Comparison of ENCODE assay signal across 22 cellular contexts in the genomic region with DNA sequence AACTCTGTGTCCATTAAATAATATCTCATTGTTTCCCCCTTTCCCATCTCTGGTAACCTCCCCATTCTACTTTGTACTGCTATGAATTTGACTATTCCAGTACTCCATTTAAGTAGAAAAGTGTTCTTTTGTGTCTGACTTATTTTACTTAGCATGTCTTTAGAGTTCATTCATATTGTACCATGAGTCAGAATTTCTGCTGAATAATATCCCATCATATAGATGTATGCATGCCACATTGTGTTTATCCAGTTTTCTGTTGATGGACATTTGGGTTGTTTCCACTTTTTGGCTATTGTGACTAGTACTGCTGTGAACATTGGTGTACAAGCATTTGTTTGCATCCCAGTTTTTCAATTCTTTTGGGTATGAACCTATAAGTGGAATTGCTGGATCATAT. TPM values are rescaled to one million over a fixed set of nuclear protein-coding genes. Genes with fewer than 3 reads are reported as not detected.
DNase-seq lines count a peak whose midpoint lies in the region; ATAC-seq, FAIRE-seq and TF ChIP-seq lines count a peak whose summit lies in the region.
"Had no signal": no experiment of that assay in that cellular context is flagged by ENCODE, and none has a peak within 500 bp of the region (broad histone marks: within the 10 kb centered on the region; RNA-seq: fewer than 3 reads in every experiment).

No MANE protein-coding gene starts in this region.

- no peak for TF ChIP-seq EP300 in esophagus muscularis mucosa (IDR thresholded peaks at IDR 0.05)

- intact Hi-C loops in CD4-positive, alpha-beta T cell (cut with DNase I, micrococcal nuclease): no loop called here
- intact Hi-C loops in esophagus muscularis mucosa (cut with DNase I): no loop called here

- no peaks in the 10 kb centered on the region for H3K27me3 ChIP-seq in CD4-positive, CD25-positive, alpha-beta regulatory T cell (ENCODE audit: control insufficient read depth, insufficient read depth, low read length)
- no peaks in the 10 kb centered on the region for H3K27me3 ChIP-seq in CD4-positive, alpha-beta T cell (ENCODE audit: control insufficient read depth, insufficient read depth, low read length)
- no peaks in the 10 kb centered on the region for H3K27me3 ChIP-seq in esophagus muscularis mucosa
- H3K27me3 ChIP-seq: MG63, SJCRH30 had no signal

- no peaks in the 10 kb centered on the region for H3K36me3 ChIP-seq in CD4-positive, CD25-positive, alpha-beta regulatory T cell (ENCODE audit: control insufficient read depth, insufficient read depth, low read length)
- no peaks in the 10 kb centered on the region for H3K36me3 ChIP-seq in esophagus muscularis mucosa
- H3K36me3 ChIP-seq: MG63, SJCRH30 had no signal

- CTCF ChIA-PET in CD4-positive, alpha-beta T cell (lab: Charles Lee): no interaction called here

- H3K27me3 Mint-ChIP-seq in CD4-positive, CD25-positive, alpha-beta regulatory T cell: no peaks in the 10 kb centered on the region
- no peaks in the 10 kb centered on the region for H3K27me3 Mint-ChIP-seq in CD4-positive, alpha-beta T cell
- H3K27me3 Mint-ChIP-seq: CD4-positive, alpha-beta memory T cell had no signal

- DNase-seq in CD4-positive, CD25-positive, alpha-beta regulatory T cell: no peak
- DNase-seq in CD4-positive, alpha-beta T cell: no peak
- peak; percentile 6 for DNase-seq in RPMI7951 (ENCODE audit: low read depth)
- DNase-seq in esophagus muscularis mucosa (ENCODE audit: extremely low spot score): no peak
- no peak for DNase-seq in pons (ENCODE audit: low spot score)
- no peak for DNase-seq in occipital lobe (lab: John Stamatoyannopoulos, UW)
- no peak for DNase-seq in NCI-H2081 treated with DMSO at 0.1 percent for 48 hours (lab: John Stamatoyannopoulos, UW)
- no peak for DNase-seq in GM12891 (ENCODE audit: insufficient read length, low spot score)
- DNase-seq: Caco-2; CD4-positive, alpha-beta memory T cell; DMS 273 treated with DMSO at 0.1 percent for 48 hours; DMS79 treated with DMSO at 0.1 percent for 48 hours; Kasumi-1; MG63; NCI-H1417; NCI-H1694 treated with DMSO at 0.1 percent for 48 hours; NCI-H2107; NCI-H510A; SJCRH30 had no signal

- H3K27ac ChIP-seq in CD4-positive, CD25-positive, alpha-beta regulatory T cell (ENCODE audit: insufficient read depth, low read length, poor library complexity, severe bottlenecking): no peak overlapping the region
- H3K27ac ChIP-seq in CD4-positive, alpha-beta T cell (ENCODE audit: low read depth, low read length): no peak overlapping the region
- peak overlapping the region; percentile 64 to 99 (median 68) for H3K27ac ChIP-seq in esophagus muscularis mucosa (replicated peaks in 1 of 4)
- H3K27ac ChIP-seq: SJCRH30 had no signal

- no peak for TF ChIP-seq POLR2A in esophagus muscularis mucosa (IDR thresholded peaks at IDR 0.05; ENCODE audit: low read depth)
- no peak for TF ChIP-seq POLR2A in GM12891 (IDR thresholded peaks at IDR 0.05; ENCODE audit: low read depth, low read length)

- H3K9me3 Mint-ChIP-seq in CD4-positive, CD25-positive, alpha-beta regulatory T cell: no peaks in the 10 kb centered on the region
- no peaks in the 10 kb centered on the region for H3K9me3 Mint-ChIP-seq in CD4-positive, alpha-beta T cell
- H3K9me3 Mint-ChIP-seq: CD4-positive, alpha-beta memory T cell had no signal

- POLR2A ChIA-PET in CD4-positive, alpha-beta T cell (lab: Charles Lee): interaction anchor here (0.6 to 1.7 kb wide), 2 partner anchors 71 to 1420 kb away, joined by 3 read pairs; partner anchors contain the start of gene BCAS3

- H3K36me3 Mint-ChIP-seq in CD4-positive, CD25-positive, alpha-beta regulatory T cell: no peaks in the 10 kb centered on the region
- peaks cover 3% of the 10 kb centered on the region for H3K36me3 Mint-ChIP-seq in CD4-positive, alpha-beta T cell (ENCODE audit: low read depth)

- no peak for FAIRE-seq in GM12891 (lab: Jason Lieb, UNC)
- FAIRE-seq: GM18507, H1 had no signal

- no peak for ATAC-seq in CD4-positive, CD25-positive, alpha-beta regulatory T cell (ENCODE audit: low read depth in 2 of 2)
- no peak for ATAC-seq in CD4-positive, alpha-beta T cell (ENCODE audit: poor library complexity)
- ATAC-seq: Panc1 had no signal

- H3K4me3 Mint-ChIP-seq in CD4-positive, CD25-positive, alpha-beta regulatory T cell: peak overlapping the region in 2 of 4 donors; percentile 2 to 29
- peak overlapping the region; percentile 63 for H3K4me3 Mint-ChIP-seq in CD4-positive, alpha-beta T cell

- no peak for TF ChIP-seq CTCF in CD4-positive, alpha-beta T cell (IDR thresholded peaks at IDR 0.05)
- no peak for TF ChIP-seq CTCF in esophagus muscularis mucosa (IDR thresholded peaks at IDR 0.05)

- H3K4me3 ChIP-seq in CD4-positive, CD25-positive, alpha-beta regulatory T cell (ENCODE audit: low read depth, low read length): peak overlapping the region; percentile 3
- no peak overlapping the region for H3K4me3 ChIP-seq in esophagus muscularis mucosa
- H3K4me3 ChIP-seq: MG63, SJCRH30 had no signal

- peaks cover 43 to 68% (median 57%) of the 10 kb centered on the region in 4 donors for H3K4me1 Mint-ChIP-seq in CD4-positive, CD25-positive, alpha-beta regulatory T cell
- peaks cover 62% of the 10 kb centered on the region for H3K4me1 Mint-ChIP-seq in CD4-positive, alpha-beta T cell (ENCODE audit: low read depth)

- H3K27ac Mint-ChIP-seq in CD4-positive, CD25-positive, alpha-beta regulatory T cell: no peak overlapping the region
- H3K27ac Mint-ChIP-seq in CD4-positive, alpha-beta T cell: no peak overlapping the region
- H3K27ac Mint-ChIP-seq: CD4-positive, alpha-beta memory T cell had no signal

- H3K4me1 ChIP-seq in CD4-positive, CD25-positive, alpha-beta regulatory T cell (ENCODE audit: control insufficient read depth, insufficient read depth, low read length, poor library complexity, severe bottlenecking): peaks cover 23% of the 10 kb centered on the region
- peaks cover 43 to 71% (median 69%) of the 10 kb centered on the region in 4 donors for H3K4me1 ChIP-seq in esophagus muscularis mucosa

- no peaks in the 10 kb centered on the region for H3K9me3 ChIP-seq in CD4-positive, CD25-positive, alpha-beta regulatory T cell (ENCODE audit: control insufficient read depth in 2 of 2, low read length in 2 of 2)
- no peaks in the 10 kb centered on the region for H3K9me3 ChIP-seq in CD4-positive, alpha-beta T cell (ENCODE audit: control insufficient read depth, low read length)
- H3K9me3 ChIP-seq in esophagus muscularis mucosa: no peaks in the 10 kb centered on the region
- H3K9me3 ChIP-seq: Caco-2, MG63, SJCRH30 had no signal

TF ChIP-seq in GM12891, 5 proteins besides CTCF, POLR2A, EP300 and RAD21:
- TF ChIP-seq TAF1 (IDR thresholded peaks at IDR 0.05; ENCODE audit: low read depth, low read length) (no peak), POLR2AphosphoS5 (IDR thresholded peaks at IDR 0.05; ENCODE audit: low read depth, low read length) (no peak), POU2F2 (IDR thresholded peaks at IDR 0.05; ENCODE audit: low read depth, low read length) (no peak), PAX5 (IDR thresholded peaks at IDR 0.05; ENCODE audit: insufficient read depth, low read length, severe bottlenecking) (no peak), SPI1 (IDR thresholded peaks at IDR 0.05; ENCODE audit: low read depth, low read length) (no peak)

RNA-seq across cellular contexts. Expression of gene PPM1D, which starts 6.0 kb away (rescaled TPM):
- 29.6 TPM for total RNA-seq in CD4-positive, CD25-positive, alpha-beta regulatory T cell
- 10 to 100 TPM in 3 of 4 donors, 1 to 10 TPM in 1; 9.5 to 15.5 (median 12.1) TPM for polyA plus RNA-seq in CD4-positive, CD25-positive, alpha-beta regulatory T cell
- total RNA-seq in CD4-positive, alpha-beta T cell: 10 to 100 TPM; 18.1 to 18.3 TPM
- total RNA-seq in RPMI7951 (2014; rRNA removed; shearing (Covaris generic)): 5.5 and 6.0 TPM in 2 replicates
- total RNA-seq in esophagus muscularis mucosa: 10 to 100 TPM in 3 of 4 donors, 1 to 10 TPM in 1; 7.9 to 18.9 (median 13.0) TPM
- 16.2 TPM for total RNA-seq in occipital lobe
- polyA plus RNA-seq in GM12891 (2012; ENCODE audit: low read depth, missing spikeins): 5.2 TPM

Comparison
In these comparisons a context has a peak if more than half of its experiments do, and no peak if none do; other contexts are left out.
1. H3K27ac ChIP-seq: peak in esophagus muscularis mucosa (4 of 4); none in CD4-positive, CD25-positive, alpha-beta regulatory T cell (single experiment) and CD4-positive, alpha-beta T cell (single experiment).